8 cellular contexts compared by ENCODE assay signal in genomic region chr20:58309607-58310290, GRCh38. TPM values are rescaled to one million over a fixed set of nuclear protein-coding genes. Genes with fewer than 3 reads are reported as not detected.
A peak's percentile ranks its signal among the peaks of the same experiment; 100 is the strongest.
DNase-seq lines count a peak whose midpoint lies in the region; ATAC-seq and TF ChIP-seq lines count a peak whose summit lies in the region.

TSS of gene RAB22A (plus strand) at chr20:58309715. CDS start at chr20:58309977, 262 bp downstream.

- TF ChIP-seq CTCF in gastroesophageal sphincter (IDR thresholded peaks at IDR 0.05), result no peak
- peak; percentile 32 for TF ChIP-seq CTCF in neutrophil (IDR thresholded peaks at IDR 0.05)
- TF ChIP-seq CTCF in subcutaneous adipose tissue (IDR thresholded peaks at IDR 0.05; ENCODE audit: low read depth), result no peak

- peak within 1 kb of the TSS; percentile 91 for H3K27ac ChIP-seq in SJSA1
- H3K27ac ChIP-seq in gastroesophageal sphincter, result peak within 1 kb of the TSS; percentile 41 to 91 (median 86)
- peak within 1 kb of the TSS; percentile 90 for H3K27ac ChIP-seq in neutrophil

- H3K9me3 ChIP-seq in SJSA1 (replicated peaks), result no peaks in the 10 kb centered on the region; the same call in 1 of the 2 replicates
- no peaks in the 10 kb centered on the region for H3K9me3 ChIP-seq in gastroesophageal sphincter
- no peaks in the 10 kb centered on the region for H3K9me3 ChIP-seq in neutrophil

- peaks cover 35% of the 10 kb centered on the region for H3K4me1 ChIP-seq in SJSA1 (replicated peaks)
- peaks cover 0 to 59% (median 5%) of the 10 kb centered on the region in 3 donors for H3K4me1 ChIP-seq in gastroesophageal sphincter
- H3K4me1 ChIP-seq in neutrophil (ENCODE audit: control insufficient read depth in 1 of 2, insufficient read depth in 1 of 2, low read depth in 1 of 2, low read length in 1 of 2), result peaks cover 54 to 67% of the 10 kb centered on the region in 2 experiments

- DNase-seq in DMS79 (lab: John Stamatoyannopoulos, UW) (peak; percentile 21), HuH-7 (ENCODE audit: low spot score) (peak; percentile 80), SJSA1 (ENCODE audit: low read depth in 1 of 2, low spot score in 2 of 2) (peak; percentile 41 to 70)
- DNase-seq in activated naive CD4-positive, alpha-beta T cell (lab: John Stamatoyannopoulos, UW), result peak; percentile 54 to 81 (median 62)

- no peak for TF ChIP-seq EP300 in gastroesophageal sphincter (IDR thresholded peaks at IDR 0.05)

- TF ChIP-seq POLR2A in gastroesophageal sphincter (IDR thresholded peaks at IDR 0.05), result peak; percentile 82 to 92

- ATAC-seq in GM21447 (IDR thresholded peaks at IDR 0.05; ENCODE audit: unreplicated experiment), result peak; percentile 63
- peak; percentile 92 for ATAC-seq in gastroesophageal sphincter

- peak within 1 kb of the TSS; percentile 97 for H3K4me3 ChIP-seq in SJSA1
- peak within 1 kb of the TSS; percentile 87 to 100 for H3K4me3 ChIP-seq in gastroesophageal sphincter
- peak within 1 kb of the TSS; percentile 84 to 86 for H3K4me3 ChIP-seq in neutrophil (ENCODE audit: low read depth in 1 of 2, low read length in 1 of 2)

- H3K36me3 ChIP-seq in SJSA1 (peaks cover 39% of the 10 kb centered on the region), gastroesophageal sphincter (peaks cover 0 to 22% of the 10 kb centered on the region in 2 donors), neutrophil (peaks cover 13% of the 10 kb centered on the region)

- WGBS in gastroesophageal sphincter (ENCODE audit: low coverage in 1 of 2), 2 donors, result 0% methylated on average over 1 of the region's 72 CpGs; no CpG with 5 or more reads in 1 of the 2 donors

- no peaks in the 10 kb centered on the region for H3K27me3 ChIP-seq in SJSA1 (replicated peaks)
- no peaks in the 10 kb centered on the region for H3K27me3 ChIP-seq in gastroesophageal sphincter
- H3K27me3 ChIP-seq in neutrophil, result no peaks in the 10 kb centered on the region

RNA-seq across cellular contexts. Expression of gene RAB22A, which starts in this region (rescaled TPM):
- 19.1 and 23.7 TPM in 2 replicates for total RNA-seq in SJSA1 (2014; rRNA removed; shearing (Covaris generic))
- total RNA-seq in gastroesophageal sphincter (10 to 100 TPM; 23.2 to 26.8 (median 25.6) TPM), subcutaneous adipose tissue (10 to 100 TPM; 14.9 to 27.9 (median 19.6) TPM)

Comparison
In these comparisons a context has a peak if more than half of its experiments do, and no peak if none do; other contexts are left out.
1. Peak in every context shown above with its lines: DNase-seq, ATAC-seq, H3K4me3 ChIP-seq and H3K27ac ChIP-seq.
2. DNase-seq: peak in every context shown above with its lines; median percentile 80 in HuH-7; 62 in activated naive CD4-positive, alpha-beta T cell; 56 in SJSA1; 21 in DMS79.